17 cellular contexts compared by ENCODE assay signal in genomic region chr2:205086689-205087088, GRCh38.
DNase-seq lines count a peak whose midpoint lies in the region.
"Had no signal": no experiment of that assay in that cellular context is flagged by ENCODE, and none has a peak within 500 bp of the region (broad histone marks: within the 10 kb centered on the region; RNA-seq: fewer than 3 reads in every experiment).

No MANE protein-coding gene starts in this region.

- H2BK15ac ChIP-seq in mesenchymal stem cell (ENCODE audit: low read depth, poor library complexity, severe bottlenecking) = no peak overlapping the region

- WGBS in mesenchymal stem cell = 43% methylated on average over 1 of the region's 1 CpG

- DNase-seq in AG20443 (ENCODE audit: low spot score) (peak; percentile 21), GM04503 (ENCODE audit: low read depth) (peak; percentile 7), SK-N-DZ (ENCODE audit: low spot score) (peak; percentile 44), mesenchymal stem cell (peak; percentile 42), superior temporal gyrus (ENCODE audit: extremely low spot score) (no peak), GM19238 (ENCODE audit: insufficient read length, low spot score) (no peak), mucosa of gallbladder (ENCODE audit: low spot score) (no peak)
- DNase-seq: DMS153; MV-4-11; NCI-H1417 treated with DMSO at 0.1 percent for 48 hours; NCI-H2029 treated with DMSO at 0.1 percent for 48 hours; NCI-H2227 treated with DMSO at 0.1 percent for 48 hours; NCI-H524 treated with DMSO at 0.1 percent for 48 hours; NK-92 treated with Interleukin-12 subunit alpha and Interleukin-12 subunit beta, amount 100 ng/mL, for 24 hours; OCI-M1; RPMI8226 had no signal

- H3K14ac ChIP-seq in mesenchymal stem cell (ENCODE audit: low read length in 2 of 2) = no peak overlapping the region

- H4K91ac ChIP-seq in mesenchymal stem cell (ENCODE audit: low read length) = no peak overlapping the region

- H2BK5ac ChIP-seq in mesenchymal stem cell (ENCODE audit: low read depth, low read length, poor library complexity, severe bottlenecking) = no peak overlapping the region

- H4K8ac ChIP-seq in mesenchymal stem cell (ENCODE audit: low read length) = no peak overlapping the region

- H3K4ac ChIP-seq in mesenchymal stem cell (ENCODE audit: low read depth in 1 of 2, low read length in 2 of 2) = no peak overlapping the region

- no peaks in the 10 kb centered on the region for H3K79me1 ChIP-seq in mesenchymal stem cell (replicated peaks; ENCODE audit: low read length, poor library complexity, severe bottlenecking)

- no peaks in the 10 kb centered on the region for H3K27me3 ChIP-seq in mesenchymal stem cell (ENCODE audit: control insufficient read depth in 1 of 2, insufficient read depth in 1 of 2, low read length in 2 of 2)

- H3K4me3 ChIP-seq in mesenchymal stem cell (ENCODE audit: insufficient read depth in 1 of 2, low read depth in 1 of 2, low read length in 2 of 2) = no peak overlapping the region

- no peak overlapping the region for H3K9ac ChIP-seq in mesenchymal stem cell (ENCODE audit: low read length)

- no peak overlapping the region for H3K27ac ChIP-seq in mesenchymal stem cell (ENCODE audit: low read length, poor library complexity, severe bottlenecking)
- H3K27ac ChIP-seq: C4-2B had no signal

- H3K4me1 ChIP-seq in mesenchymal stem cell (ENCODE audit: control insufficient read depth, insufficient read depth, low read depth, low read length) = no peaks in the 10 kb centered on the region

- H3K18ac ChIP-seq in mesenchymal stem cell (ENCODE audit: low read depth in 1 of 2, low read length in 2 of 2) = no peak overlapping the region

- H2AK5ac ChIP-seq in mesenchymal stem cell (ENCODE audit: low read length, severe bottlenecking) = no peak overlapping the region

- H2BK120ac ChIP-seq in mesenchymal stem cell (ENCODE audit: low read depth, low read length) = no peak overlapping the region

- no peak overlapping the region for H3K23ac ChIP-seq in mesenchymal stem cell (ENCODE audit: low read length in 2 of 2)

- H3K36me3 ChIP-seq in mesenchymal stem cell (ENCODE audit: control insufficient read depth in 1 of 2, insufficient read depth in 2 of 2, low read depth in 1 of 2, low read length in 2 of 2) = no peaks in the 10 kb centered on the region

- H2AFZ ChIP-seq in mesenchymal stem cell (ENCODE audit: low read depth, low read length) = no peak overlapping the region

- no peak overlapping the region for H3K4me2 ChIP-seq in mesenchymal stem cell (ENCODE audit: low read length, poor library complexity, severe bottlenecking)

- H2BK12ac ChIP-seq in mesenchymal stem cell (ENCODE audit: low read length in 2 of 2) = no peak overlapping the region

- no peaks in the 10 kb centered on the region for H3K9me3 ChIP-seq in mesenchymal stem cell (ENCODE audit: control insufficient read depth, low read length)

Comparison
In these comparisons a context has a peak if more than half of its experiments do, and no peak if none do; other contexts are left out.
1. DNase-seq: peak in AG20443 (single experiment), GM04503 (single experiment), SK-N-DZ (single experiment) and mesenchymal stem cell (single experiment); none in superior temporal gyrus (single experiment), GM19238 (single experiment) and mucosa of gallbladder (single experiment).